14 cellular contexts compared by ENCODE assay signal in genomic region chr19:16649734-16650133, GRCh38. TPM values are rescaled to one million over a fixed set of nuclear protein-coding genes. Genes with fewer than 3 reads are reported as not detected.
DNase-seq lines count a peak whose midpoint lies in the region; ATAC-seq and TF ChIP-seq lines count a peak whose summit lies in the region.
"Had no signal": no experiment of that assay in that cellular context is flagged by ENCODE, and none has a peak within 500 bp of the region (broad histone marks: within the 10 kb centered on the region; RNA-seq: fewer than 3 reads in every experiment).

No MANE protein-coding gene starts in this region.

- ATAC-seq in esophagus mucosa (peak; percentile 42), GM18520 (IDR thresholded peaks at IDR 0.05; ENCODE audit: unreplicated experiment) (no peak), SK-N-SH treated with all-trans-retinoic acid at 6 μM for 48 hours (no peak; the same call in 2 of the 3 replicates)
- ATAC-seq: activated T-cell treated with anti-CD3 and anti-CD28 coated beads, Interleukin-2, amount 50 U/mL, for 4 hours; naive thymus-derived CD4-positive, alpha-beta T cell had no signal

- no peaks in the 10 kb centered on the region for H3K9me3 Mint-ChIP-seq in CD8-positive, alpha-beta memory T cell
- no peaks in the 10 kb centered on the region for H3K9me3 Mint-ChIP-seq in nephron progenitor cell
- H3K9me3 Mint-ChIP-seq: activated T-cell treated with anti-CD3 and anti-CD28 coated beads, Interleukin-2, amount 50 U/mL, for 4 hours had no signal

- H3K9me3 ChIP-seq in CD8-positive, alpha-beta memory T cell (ENCODE audit: low read length) = no peaks in the 10 kb centered on the region

- H3K4me3 ChIP-seq in CD8-positive, alpha-beta memory T cell (ENCODE audit: low read length) = no peak overlapping the region

- POLR2A ChIA-PET in CD8-positive, alpha-beta memory T cell (lab: Charles Lee) = interaction anchor here (0.9 kb wide), 1 partner anchor 21 kb away, joined by 3 read pairs; no protein-coding TSS in a partner anchor

- H3K4me3 Mint-ChIP-seq in CD8-positive, alpha-beta memory T cell = no peak overlapping the region
- H3K4me3 Mint-ChIP-seq in nephron progenitor cell = no peak overlapping the region
- H3K4me3 Mint-ChIP-seq: activated T-cell treated with anti-CD3 and anti-CD28 coated beads, Interleukin-2, amount 50 U/mL, for 4 hours; naive thymus-derived CD4-positive, alpha-beta T cell had no signal

- no peak for TF ChIP-seq CTCF in nephron progenitor cell (IDR thresholded peaks at IDR 0.05)

- peaks cover 49% of the 10 kb centered on the region for H3K36me3 ChIP-seq in CD8-positive, alpha-beta memory T cell (ENCODE audit: insufficient read depth, low read length)

- no peaks in the 10 kb centered on the region for H3K4me1 ChIP-seq in CD8-positive, alpha-beta memory T cell (ENCODE audit: insufficient read depth, low read length)

- CTCF ChIA-PET in CD8-positive, alpha-beta memory T cell (lab: Charles Lee) = no interaction called here

- H3K27ac ChIP-seq in CD8-positive, alpha-beta memory T cell (ENCODE audit: low read depth, low read length) = no peak overlapping the region

- H3K27ac Mint-ChIP-seq in CD8-positive, alpha-beta memory T cell = peak overlapping the region in 6 of 8 donors; percentile 17 to 52 (median 37)
- H3K27ac Mint-ChIP-seq in nephron progenitor cell = peak overlapping the region; percentile 79

- H3K4me1 Mint-ChIP-seq in CD8-positive, alpha-beta memory T cell = peaks cover 9 to 34% (median 26%) of the 10 kb centered on the region in 3 donors
- H3K4me1 Mint-ChIP-seq in nephron progenitor cell = no peaks in the 10 kb centered on the region

- no peaks in the 10 kb centered on the region for H3K27me3 Mint-ChIP-seq in CD8-positive, alpha-beta memory T cell
- H3K27me3 Mint-ChIP-seq in nephron progenitor cell (ENCODE audit: low read depth, poor library complexity) = peaks cover 3% of the 10 kb centered on the region
- H3K27me3 Mint-ChIP-seq: naive thymus-derived CD4-positive, alpha-beta T cell had no signal

- DNase-seq in CD8-positive, alpha-beta memory T cell = no peak
- DNase-seq in NCI-H2029 (lab: John Stamatoyannopoulos, UW) (peak; percentile 37), nephron progenitor cell (no peak), NOMO-1 treated with dmso at 0.1 percent for 144 hours (lab: John Stamatoyannopoulos, UW; ENCODE audit: unreplicated experiment) (no peak), SIG-M5 (lab: John Stamatoyannopoulos, UW) (no peak)
- DNase-seq: activated CD4-positive, CD25-positive, alpha-beta regulatory T cell treated with anti-CD3 and anti-CD28 coated beads, Interleukin-2, amount 50 U/mL, for 72 hours; activated T-cell treated with anti-CD3 and anti-CD28 coated beads, Interleukin-2, amount 50 U/mL, for 4 hours; kidney glomerular epithelial cell; naive thymus-derived CD4-positive, alpha-beta T cell; NCI-H1105 treated with DMSO at 0.1 percent for 48 hours; NK-92 treated with Interleukin-12 subunit alpha and Interleukin-12 subunit beta, amount 100 ng/mL, for 24 hours had no signal

- peaks cover 15 to 87% (median 17%) of the 10 kb centered on the region in 3 donors for H3K36me3 Mint-ChIP-seq in CD8-positive, alpha-beta memory T cell
- peaks cover 71% of the 10 kb centered on the region for H3K36me3 Mint-ChIP-seq in nephron progenitor cell (ENCODE audit: low read depth)

- H3K27me3 ChIP-seq in CD8-positive, alpha-beta memory T cell (ENCODE audit: insufficient read depth, low read length, poor library complexity, severe bottlenecking) = no peaks in the 10 kb centered on the region

TF ChIP-seq in SK-N-SH treated with all-trans-retinoic acid at 6 μM for 48 hours, 23 proteins besides CTCF, POLR2A, EP300 and RAD21:
- TF ChIP-seq TOX (CRISPR knock-in tag; IDR thresholded peaks at IDR 0.05; ENCODE audit: borderline replicate concordance) = no peak
- TF ChIP-seq PPARA (CRISPR knock-in tag; IDR thresholded peaks at IDR 0.05; ENCODE audit: borderline replicate concordance) = no peak
- no peak for TF ChIP-seq ZNF70 (CRISPR knock-in tag; IDR thresholded peaks at IDR 0.05)
- TF ChIP-seq PATZ1 (CRISPR knock-in tag; IDR thresholded peaks at IDR 0.05; ENCODE audit: borderline replicate concordance) = no peak
- no peak for TF ChIP-seq RARB (CRISPR knock-in tag; IDR thresholded peaks at IDR 0.05)
- no peak for TF ChIP-seq ZFP3 (CRISPR knock-in tag; IDR thresholded peaks at IDR 0.05)
- TF ChIP-seq ISL1 (CRISPR knock-in tag; IDR thresholded peaks at IDR 0.05) = no peak
- no peak for TF ChIP-seq POU6F1 (CRISPR knock-in tag; IDR thresholded peaks at IDR 0.05; ENCODE audit: borderline replicate concordance, low read depth)
- TF ChIP-seq OSR1 (CRISPR knock-in tag; IDR thresholded peaks at IDR 0.05) = no peak
- no peak for TF ChIP-seq SNAI2 (CRISPR knock-in tag; IDR thresholded peaks at IDR 0.05)

RNA-seq across cellular contexts. Expression of gene SMIM7, which starts 10.2 kb away (rescaled TPM):
- 10 to 100 TPM; 61.7 to 64.5 TPM for total RNA-seq in CD8-positive, alpha-beta memory T cell
- 64.5 TPM for polyA plus RNA-seq in CD8-positive, alpha-beta memory T cell
- 50.3 TPM for total RNA-seq in esophagus mucosa

RNA-seq across cellular contexts. Expression of gene TMEM38A, which starts 11.2 kb away (rescaled TPM):
- total RNA-seq in CD8-positive, alpha-beta memory T cell = under 1 TPM; 0.50 to 0.60 TPM
- not detected for polyA plus RNA-seq in CD8-positive, alpha-beta memory T cell
- 1.6 TPM for total RNA-seq in esophagus mucosa

RNA-seq across cellular contexts. Expression of gene MED26, which starts 21.7 kb away (rescaled TPM):
- 10 to 100 TPM; 14.7 to 17.1 TPM for total RNA-seq in CD8-positive, alpha-beta memory T cell
- polyA plus RNA-seq in CD8-positive, alpha-beta memory T cell = 3.1 TPM
- total RNA-seq in esophagus mucosa = 6.3 TPM
